In the genomic region with DNA sequence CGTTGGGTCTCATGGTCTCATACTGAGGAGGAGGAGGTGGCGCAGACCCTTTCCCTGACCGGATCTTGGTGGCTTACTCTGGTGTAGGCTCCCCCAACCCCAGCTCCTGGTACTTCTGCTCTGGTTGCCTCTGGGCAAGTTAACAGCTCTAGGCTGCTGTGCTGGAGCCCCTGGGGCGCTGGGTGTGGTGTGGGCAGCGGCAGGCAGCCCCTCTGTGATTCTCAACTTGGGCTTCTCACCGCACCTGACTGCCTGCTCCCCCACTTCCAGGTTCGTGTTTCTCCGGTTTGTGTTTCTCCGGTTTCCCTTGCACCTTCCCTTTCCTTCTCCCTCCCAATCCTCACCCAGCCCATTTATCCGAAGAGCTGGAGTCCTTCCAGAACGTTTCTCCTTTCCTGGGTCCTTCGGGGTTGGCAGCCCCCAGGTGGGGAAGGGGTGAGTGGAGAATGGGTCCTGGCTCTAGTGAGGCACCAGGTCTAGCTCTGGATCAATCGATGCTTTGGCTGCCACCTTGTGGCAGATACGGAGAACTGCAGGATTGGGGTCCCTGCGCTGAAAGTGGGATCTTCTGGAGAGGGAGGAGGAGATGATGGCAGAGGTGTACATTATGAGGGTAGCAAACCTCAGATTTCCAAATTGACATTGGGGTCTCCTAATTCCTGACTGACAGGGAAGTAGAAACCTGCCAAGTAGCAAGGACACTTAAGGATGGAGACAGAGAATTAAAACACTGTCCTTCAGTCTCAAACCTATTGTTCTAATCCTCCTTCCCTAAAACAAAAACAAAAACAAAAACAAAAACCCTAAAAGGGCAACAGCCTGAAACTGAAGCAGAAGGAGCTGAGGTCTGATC, we compare ENCODE assay signal across 9 cellular contexts. TPM values are rescaled to one million over a fixed set of nuclear protein-coding genes. Genes with fewer than 3 reads are reported as not detected.
DNase-seq lines count a peak whose midpoint lies in the region; ATAC-seq and TF ChIP-seq lines count a peak whose summit lies in the region.
"Had no signal": no experiment of that assay in that cellular context is flagged by ENCODE, and none has a peak within 500 bp of the region (broad histone marks: within the 10 kb centered on the region; RNA-seq: fewer than 3 reads in every experiment).

No MANE protein-coding gene starts in this region.

- H3K4me3 Mint-ChIP-seq in IgD-negative memory B cell = peak overlapping the region; percentile 0 to 92 (median 49)

- H3K4me2 ChIP-seq in parathyroid adenoma (ENCODE audit: low read length) = peak overlapping the region; percentile 73

- TF ChIP-seq POLR2A in gastroesophageal sphincter (IDR thresholded peaks at IDR 0.05) = no peak

- POLR2A ChIA-PET in RWPE1 (lab: Yijun Ruan, JAX; ENCODE audit: low non-redundant PET) = no interaction called here

- H3K27ac Mint-ChIP-seq in IgD-negative memory B cell = peak overlapping the region in 2 of 3 donors; percentile 21 to 61

- H3K27ac ChIP-seq in RWPE1 (no peak overlapping the region), gastroesophageal sphincter (no peak overlapping the region), parathyroid adenoma (no peak overlapping the region)
- H3K27ac ChIP-seq: epithelial cell of prostate had no signal

- no peaks in the 10 kb centered on the region for H3K9me3 Mint-ChIP-seq in IgD-negative memory B cell

- DNase-seq in GM10266 (ENCODE audit: extremely low spot score) = peak; percentile 82
- peak; percentile 80 for DNase-seq in RWPE1 (ENCODE audit: low spot score)
- peak; percentile 87 for DNase-seq in activated effector memory CD4-positive, alpha-beta T cell treated with anti-CD3 and anti-CD28 coated beads, Interleukin-2, amount 50 U/mL, for 16 hours

- peaks cover 59% of the 10 kb centered on the region for H3K27me3 Mint-ChIP-seq in IgD-negative memory B cell

- no peaks in the 10 kb centered on the region for H3K36me3 Mint-ChIP-seq in IgD-negative memory B cell

- H3K9me3 ChIP-seq in gastroesophageal sphincter (no peaks in the 10 kb centered on the region), parathyroid adenoma (ENCODE audit: control insufficient read depth, low read length) (no peaks in the 10 kb centered on the region)

- no peak for TF ChIP-seq EP300 in gastroesophageal sphincter (IDR thresholded peaks at IDR 0.05)

- H3K27me3 ChIP-seq in gastroesophageal sphincter (peaks cover 79% of the 10 kb centered on the region), parathyroid adenoma (ENCODE audit: control insufficient read depth, insufficient read depth, low read length) (no peaks in the 10 kb centered on the region)

- WGBS in gastroesophageal sphincter (ENCODE audit: low coverage in 1 of 2), 2 donors = 7 to 21% methylated on average over 7 to 8 of the region's 15 CpGs

- peaks cover 0 to 31% (median 10%) of the 10 kb centered on the region in 3 donors for H3K4me1 ChIP-seq in gastroesophageal sphincter
- peaks cover 20% of the 10 kb centered on the region for H3K4me1 ChIP-seq in parathyroid adenoma

- H2AFZ ChIP-seq in parathyroid adenoma = peak overlapping the region; percentile 84

- no peaks in the 10 kb centered on the region for H3K36me3 ChIP-seq in gastroesophageal sphincter
- no peaks in the 10 kb centered on the region for H3K36me3 ChIP-seq in parathyroid adenoma (ENCODE audit: control insufficient read depth, insufficient read depth, low read length)

- peaks cover 5 to 18% (median 17%) of the 10 kb centered on the region in 3 donors for H3K4me1 Mint-ChIP-seq in IgD-negative memory B cell

- peak; percentile 28 for ATAC-seq in gastroesophageal sphincter
- ATAC-seq in HG03097 (IDR thresholded peaks at IDR 0.05; ENCODE audit: low FRiP score, unreplicated experiment) = no peak
- ATAC-seq in GM19324 (IDR thresholded peaks at IDR 0.05; ENCODE audit: low FRiP score, unreplicated experiment) = no peak

- CTCF ChIA-PET in RWPE1 (lab: Yijun Ruan, JAX) = interaction anchor here (0.6 to 6.5 kb wide), 26 partner anchors 9 to 1359 kb away, joined by 3 to 68 read pairs (median 4); a partner anchor contains a TSS

- H3K4me3 ChIP-seq in gastroesophageal sphincter = no peak overlapping the region
- peak overlapping the region; percentile 34 for H3K4me3 ChIP-seq in parathyroid adenoma (ENCODE audit: low read depth, low read length)

- TF ChIP-seq CTCF in GM10266 (IDR thresholded peaks at IDR 0.05; ENCODE audit: control insufficient read depth, insufficient read depth, low read depth, missing control alignments) (peak; percentile 97), RWPE1 (conservative IDR thresholded peaks at IDR 0.05; ENCODE audit: low read depth) (peak; percentile 94), gastroesophageal sphincter (IDR thresholded peaks at IDR 0.05) (peak; percentile 90 to 96 (median 93)), parathyroid adenoma (IDR thresholded peaks at IDR 0.05) (peak; percentile 98)

- H3K9ac ChIP-seq in parathyroid adenoma = no peak overlapping the region

- no peaks in the 10 kb centered on the region for H3K79me2 ChIP-seq in parathyroid adenoma

RNA-seq across cellular contexts. Expression of a gene that starts 8.3 kb away (rescaled TPM):
- polyA plus RNA-seq in IgD-negative memory B cell = not detected
- 1 to 10 TPM in 1 of 4 donors, not detected in 3; 1.4 TPM for total RNA-seq in gastroesophageal sphincter

RNA-seq across cellular contexts. Expression of a gene that starts 16.3 kb away (rescaled TPM):
- polyA plus RNA-seq in IgD-negative memory B cell = 52.0 TPM
- 100 to 1,000 TPM; 400 to 469 (median 424) TPM for total RNA-seq in gastroesophageal sphincter
